ENCODE assay signal across 23 cellular contexts in genomic region chr3:156461889-156462288, GRCh38.
"Had no signal": no experiment of that assay in that cellular context is flagged by ENCODE, and none has a peak within 500 bp of the region (broad histone marks: within the 10 kb centered on the region; RNA-seq: fewer than 3 reads in every experiment).

No MANE protein-coding gene starts in this region.

- H3K4me3 ChIP-seq: SJCRH30 had no signal

- DNase-seq: KBM-7, MV-4-11, NCI-H1048, NCI-H1105, NCI-H1417, NCI-H1436 treated with DMSO at 0.1 percent for 48 hours, NCI-H1694 treated with DMSO at 0.1 percent for 48 hours, NCI-H2029, NCI-H2081 treated with DMSO at 0.1 percent for 48 hours, NCI-H2171, NCI-H226, NCI-H446, NCI-H510A, NCI-H524 treated with DMSO at 0.1 percent for 48 hours, NCI-H69, NCI-H774, PC-3, SHP77 treated with DMSO at 0.1 percent for 48 hours, SJCRH30, T-helper 1 cell had no signal

- H3K36me3 ChIP-seq: SJCRH30 had no signal

- H3K27ac ChIP-seq: SJCRH30 had no signal

- H3K9me3 ChIP-seq: SJCRH30 had no signal

- H3K4me1 ChIP-seq: SJCRH30 had no signal

- ATAC-seq: Panc1, PC-3, Right ventricle myocardium inferior, SK-N-SH treated with all-trans-retinoic acid at 6 μM for 48 hours had no signal
